ENCODE assay signal across 2 cellular contexts in genomic region chr3:71130516-71131384, GRCh38.
TF ChIP-seq lines count a peak whose summit lies in the region.

No MANE protein-coding gene starts in this region.

TF ChIP-seq in IMR-90, 13 proteins besides CTCF, POLR2A, EP300 and RAD21 (continued from another document):
- peak; percentile 27; the same call in 1 of the 2 replicates for TF ChIP-seq MAZ (IDR thresholded peaks at IDR 0.05; ENCODE audit: borderline replicate concordance, low read depth, low read length)

TF ChIP-seq in K562, 482 proteins besides CTCF, POLR2A, EP300 and RAD21 (continued from another document and continues in another):
- TF ChIP-seq RBBP5 (IDR thresholded peaks at IDR 0.05; ENCODE audit: borderline replicate concordance, insufficient read depth, low read length, poor library complexity, severe bottlenecking) (peak; percentile 43), VEZF1 (CRISPR knock-in tag; IDR thresholded peaks at IDR 0.05) (0 out of 2 replicates have a peak, but pooled peaks have one; percentile 0), MCM3 (IDR thresholded peaks at IDR 0.05) (no peak), TAF1 (IDR thresholded peaks at IDR 0.05; ENCODE audit: control insufficient read depth, extremely low read depth, insufficient read depth, low read length, severe bottlenecking) (peak; percentile 52), TBP (optimal IDR thresholded peaks at IDR 0.05; ENCODE audit: low read depth, low read length) (peak; percentile 46), NRF1 (conservative IDR thresholded peaks at IDR 0.05 in 1 of 2, IDR thresholded peaks at IDR 0.05 in 1 of 2) (peak; percentile 21 to 26; a peak in 1 of 4 replicates), ETV1 (tag; conservative IDR thresholded peaks at IDR 0.05; ENCODE audit: low read depth) (peak; percentile 47; the same call in 1 of the 2 replicates), SUPT5H (IDR thresholded peaks at IDR 0.05) (0 out of 2 replicates have a peak, but pooled peaks have one; percentile 38), MNT (conservative IDR thresholded peaks at IDR 0.05) (peak in 1 of 2 experiments; percentile 29; a peak in 1 of 4 replicates), SNRNP70 (optimal IDR thresholded peaks at IDR 0.05; ENCODE audit: low read depth, low read length) (no peak), PHF8 (IDR thresholded peaks at IDR 0.05; ENCODE audit: borderline replicate concordance, low read length) (peak; percentile 25; the same call in 1 of the 2 replicates), L3MBTL2 (IDR thresholded peaks at IDR 0.05) (0 out of 2 replicates have a peak, but pooled peaks have one; percentile 16), KDM5B (IDR thresholded peaks at IDR 0.05; ENCODE audit: insufficient replicate concordance, low read depth, low read length) (peak; percentile 55), FOXJ2 (tag; IDR thresholded peaks at IDR 0.05) (peak; percentile 68), SPI1 (IDR thresholded peaks at IDR 0.05; ENCODE audit: borderline replicate concordance, low read depth, low read length) (0 out of 2 replicates have a peak, but pooled peaks have one; percentile 40), BRD9 (IDR thresholded peaks at IDR 0.05; ENCODE audit: low read depth, partially characterized antibody) (peak; percentile 16), MYC (IDR thresholded peaks at IDR 0.05; ENCODE audit: low read depth, low read length) (peak; percentile 38; the same call in 1 of the 2 replicates), MYC (CRISPR knock-in tag; IDR thresholded peaks at IDR 0.05; ENCODE audit: borderline replicate concordance, low read depth) (no peak), ZBTB40 (IDR thresholded peaks at IDR 0.05) (peak; percentile 62), ZBTB40 (CRISPR knock-in tag; IDR thresholded peaks at IDR 0.05) (no peak), PRPF4 (IDR thresholded peaks at IDR 0.05; ENCODE audit: insufficient read depth, low read depth, low read length, poor library complexity, severe bottlenecking) (no peak), HMBOX1 (IDR thresholded peaks at IDR 0.05) (0 out of 2 replicates have a peak, but pooled peaks have one; percentile 27), PRDM10 (IDR thresholded peaks at IDR 0.05; ENCODE audit: partially characterized antibody) (peak; percentile 23), RBFOX2 (IDR thresholded peaks at IDR 0.05; ENCODE audit: low read depth, low read length) (peak; percentile 33; the same call in 1 of the 2 replicates), ELF1 (tag; IDR thresholded peaks at IDR 0.05) (peak; percentile 66; the same call in 1 of the 2 replicates), FOXK2 (conservative IDR thresholded peaks at IDR 0.05 in 1 of 2, IDR thresholded peaks at IDR 0.05 in 1 of 2; ENCODE audit: low read depth in 2 of 2) (peak in 1 of 2 experiments; percentile 62; a peak in 2 of 4 replicates), ZNF766 (CRISPR knock-in tag; conservative IDR thresholded peaks at IDR 0.05) (peak; percentile 65; the same call in 1 of the 2 replicates), IRF2 (CRISPR knock-in tag; IDR thresholded peaks at IDR 0.05) (no peak), MAZ (CRISPR knock-in tag; conservative IDR thresholded peaks at IDR 0.05 in 1 of 2, IDR thresholded peaks at IDR 0.05 in 1 of 2) (0 out of 4 replicates have a peak, but pooled peaks of 1 of the 2 experiments have one; percentile 19), ZNF561 (CRISPR knock-in tag; conservative IDR thresholded peaks at IDR 0.05) (no peak), CREB5 (CRISPR knock-in tag; IDR thresholded peaks at IDR 0.05) (no peak), POLR2AphosphoS5 (IDR thresholded peaks at IDR 0.05; ENCODE audit: control insufficient read depth, insufficient read depth, low read depth, low read length) (0 out of 2 replicates have a peak, but pooled peaks have one; percentile 20), HINFP (tag; conservative IDR thresholded peaks at IDR 0.05; ENCODE audit: low read depth) (no peak), TAF7 (tag; IDR thresholded peaks at IDR 0.05) (no peak), NONO (IDR thresholded peaks at IDR 0.05; ENCODE audit: low read depth in 2 of 2, low read length in 1 of 2) (no peak), ZNF3 (CRISPR knock-in tag; IDR thresholded peaks at IDR 0.05) (no peak)
